10 cellular contexts compared by ENCODE assay signal in the genomic region with DNA sequence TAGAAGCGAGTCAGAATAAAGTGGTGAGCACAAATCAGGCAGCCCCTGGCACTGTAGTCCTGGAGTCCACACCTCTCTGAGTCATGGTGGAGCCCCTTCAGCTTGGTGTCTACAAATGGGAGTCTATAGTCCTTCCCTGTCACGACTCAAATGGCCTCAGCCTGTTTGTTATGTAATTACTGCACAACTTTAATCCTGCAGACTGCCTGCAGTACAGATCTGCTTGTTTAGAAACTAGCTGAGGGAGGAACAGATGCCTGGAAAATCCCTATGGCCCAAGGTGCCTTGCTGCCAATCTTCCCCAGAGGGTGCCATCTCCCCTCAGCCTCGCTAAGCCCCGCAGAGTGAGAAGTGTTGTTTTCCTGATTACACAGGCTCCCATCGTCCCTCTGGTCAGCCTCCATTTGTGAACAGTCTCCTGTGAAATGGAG. TPM values are rescaled to one million over a fixed set of nuclear protein-coding genes. Genes with fewer than 3 reads are reported as not detected.
DNase-seq lines count a peak whose midpoint lies in the region; ATAC-seq, FAIRE-seq and TF ChIP-seq lines count a peak whose summit lies in the region.
"Had no signal": no experiment of that assay in that cellular context is flagged by ENCODE, and none has a peak within 500 bp of the region (broad histone marks: within the 10 kb centered on the region; RNA-seq: fewer than 3 reads in every experiment).

No MANE protein-coding gene starts in this region.

- no peak overlapping the region for H3K4me3 ChIP-seq in AG04450 (ENCODE audit: low read depth, low read length)
- H3K4me3 ChIP-seq in HepG2 (replicated peaks in 1 of 3; ENCODE audit: insufficient read depth in 1 of 3, low read depth in 2 of 3, low read length in 3 of 3), result no peak overlapping the region
- H3K4me3 ChIP-seq in suprapubic skin, result no peak overlapping the region
- H3K4me3 ChIP-seq: BLaER1 had no signal

- no peak overlapping the region for H3K9ac ChIP-seq in HepG2 (ENCODE audit: insufficient read depth, low read depth, low read length)
- H3K9ac ChIP-seq: BLaER1 had no signal

- no peak for TF ChIP-seq RAD21 in HepG2 (CRISPR knock-in tag; IDR thresholded peaks at IDR 0.05)

- POLR2A ChIA-PET in AG04450 (lab: Yijun Ruan, JAX), result no interaction called here
- POLR2A ChIA-PET in activated naive CD8-positive, alpha-beta T cell treated with anti-CD3 and anti-CD28 coated beads, Interleukin-2, amount 10 ng/mL, durations not matched to agents 7 days and 5 days (lab: Charles Lee), result interaction anchor here (0.9 to 1.7 kb wide), 8 partner anchors 11 to 137 kb away, joined by 3 to 14 read pairs (median 4); partner anchors contain the start of gene FYCO1
- POLR2A ChIA-PET in HepG2 (lab: Yijun Ruan, JAX), result no interaction called here

- H3K27ac Mint-ChIP-seq in activated naive CD8-positive, alpha-beta T cell treated with anti-CD3 and anti-CD28 coated beads, Interleukin-2, amount 10 ng/mL, durations not matched to agents 7 days and 5 days, result peak overlapping the region; percentile 63

- no peak overlapping the region for H3K4me2 ChIP-seq in HepG2 (ENCODE audit: low read depth, low read length)
- H3K4me2 ChIP-seq: BLaER1 had no signal

- no peak overlapping the region for H3K4me3 Mint-ChIP-seq in activated naive CD8-positive, alpha-beta T cell treated with anti-CD3 and anti-CD28 coated beads, Interleukin-2, amount 10 ng/mL, durations not matched to agents 7 days and 5 days

- no peak for TF ChIP-seq EP300 in HepG2 (IDR thresholded peaks at IDR 0.05; ENCODE audit: low read depth in 2 of 2, low read length in 2 of 2)
- TF ChIP-seq EP300 in HepG2 (CRISPR knock-in tag; IDR thresholded peaks at IDR 0.05; ENCODE audit: borderline replicate concordance), result no peak
- no peak for TF ChIP-seq EP300 in suprapubic skin (IDR thresholded peaks at IDR 0.05)

- H3K27ac ChIP-seq in AG04450 (ENCODE audit: low read depth, low read length) (peak overlapping the region; percentile 11), HepG2 (ENCODE audit: extremely low read length, insufficient read depth, low read length) (no peak overlapping the region), suprapubic skin (no peak overlapping the region)
- H3K27ac ChIP-seq: BLaER1 had no signal

- peaks cover 54% of the 10 kb centered on the region for H3K36me3 Mint-ChIP-seq in activated naive CD8-positive, alpha-beta T cell treated with anti-CD3 and anti-CD28 coated beads, Interleukin-2, amount 10 ng/mL, durations not matched to agents 7 days and 5 days

- intact Hi-C loops in HepG2 (cut with micrococcal nuclease; ENCODE audit: unreplicated experiment), result no loop called here

- H3K9me3 Mint-ChIP-seq in activated naive CD8-positive, alpha-beta T cell treated with anti-CD3 and anti-CD28 coated beads, Interleukin-2, amount 10 ng/mL, durations not matched to agents 7 days and 5 days, result no peaks in the 10 kb centered on the region

- WGBS in HepG2 (ENCODE audit: low lambda C conversion rate), result 97% methylated on average over 3 of the region's 5 CpGs
- WGBS in suprapubic skin, result 40% methylated on average over 5 of the region's 5 CpGs

- no peak for DNase-seq in AG04450 (ENCODE audit: low read depth, low spot score)
- no peak for DNase-seq in activated naive CD8-positive, alpha-beta T cell treated with anti-CD3 and anti-CD28 coated beads, Interleukin-2, amount 10 ng/mL, durations not matched to agents 7 days and 5 days
- no peak for DNase-seq in HepG2 (ENCODE audit: low spot score)
- DNase-seq in GM19239 (ENCODE audit: insufficient read length, low spot score), result no peak
- DNase-seq in NCI-H2081 treated with DMSO at 0.1 percent for 48 hours (lab: John Stamatoyannopoulos, UW), result no peak
- DNase-seq in suprapubic skin (ENCODE audit: low spot score in 2 of 2), result no peak

- in situ Hi-C loops in HepG2 (cut with HindIII; ENCODE audit: extremely low pct_ligation_motif_present, low pct_unique_long_range_greater_than_20kb), result loop anchor here (5.0 kb wide), 1 partner anchor 138 kb away; no protein-coding TSS in a partner anchor

- no peaks in the 10 kb centered on the region for H4K20me1 ChIP-seq in HepG2 (ENCODE audit: insufficient read depth, low read length)

- peaks cover 8% of the 10 kb centered on the region for H3K9me3 ChIP-seq in AG04450 (ENCODE audit: control insufficient read depth, insufficient read depth, low read length)
- no peaks in the 10 kb centered on the region for H3K9me3 ChIP-seq in HepG2 (ENCODE audit: low read length)
- H3K9me3 ChIP-seq in suprapubic skin, result no peaks in the 10 kb centered on the region
- H3K9me3 ChIP-seq: BLaER1 had no signal

- H3K27me3 ChIP-seq in AG04450 (ENCODE audit: control insufficient read depth, insufficient read depth, low read length), result no peaks in the 10 kb centered on the region
- H3K27me3 ChIP-seq in HepG2 (ENCODE audit: control insufficient read depth in 1 of 2, insufficient read depth in 2 of 2, low read length in 2 of 2), result no peaks in the 10 kb centered on the region
- no peaks in the 10 kb centered on the region for H3K27me3 ChIP-seq in suprapubic skin
- H3K27me3 ChIP-seq: BLaER1 had no signal

- BruUV-seq in HepG2 (replicated peaks; lab: Mats Ljungman, UMichigan), result no TSS peak

- H3K4me1 ChIP-seq in HepG2 (ENCODE audit: insufficient read depth, low read length) (no peaks in the 10 kb centered on the region), suprapubic skin (peaks cover 5% of the 10 kb centered on the region)

- CTCF ChIA-PET in AG04450 (lab: Charles Lee) (interaction anchor here (1.0 to 13.5 kb wide), 27 partner anchors 9 to 488 kb away, joined by 3 to 420 read pairs (median 4); partner anchors contain the start of genes CCR1 and XCR1), HepG2 (lab: Yijun Ruan, JAX; ENCODE audit: low intra/inter-chr PET ratio, low total read pairs) (interaction anchor here (6.2 kb wide), 1 partner anchor 139 kb away, joined by 126 read pairs; no protein-coding TSS in a partner anchor)

- no peak for FAIRE-seq in HepG2 (lab: Jason Lieb, UNC)
- FAIRE-seq in GM19239 (lab: Jason Lieb, UNC), result no peak

- H3K4me1 Mint-ChIP-seq in activated naive CD8-positive, alpha-beta T cell treated with anti-CD3 and anti-CD28 coated beads, Interleukin-2, amount 10 ng/mL, durations not matched to agents 7 days and 5 days, result peaks cover 49% of the 10 kb centered on the region

- peaks cover 4 to 34% of the 10 kb centered on the region in 2 experiments for H3K36me3 ChIP-seq in HepG2 (replicated peaks in 1 of 2; ENCODE audit: control insufficient read depth in 1 of 2, insufficient read depth in 2 of 2, low read length in 2 of 2)
- H3K36me3 ChIP-seq in suprapubic skin, result peaks cover 43% of the 10 kb centered on the region

- ATAC-seq in HG02798 (IDR thresholded peaks at IDR 0.05; ENCODE audit: poor library complexity, unreplicated experiment) (peak; percentile 12), HepG2 (peak; percentile 53), HG03565 (IDR thresholded peaks at IDR 0.05; ENCODE audit: unreplicated experiment) (no peak)
- no peak for ATAC-seq in activated naive CD8-positive, alpha-beta T cell treated with anti-CD3 and anti-CD28 coated beads, Interleukin-2, amount 10 ng/mL, durations not matched to agents 7 days and 5 days (ENCODE audit: low read depth)

- no peak overlapping the region for H2AFZ ChIP-seq in HepG2 (ENCODE audit: low read length)

- no peaks in the 10 kb centered on the region for H3K79me2 ChIP-seq in HepG2 (ENCODE audit: insufficient read depth, low read length)

- TF ChIP-seq CTCF in AG04450 (IDR thresholded peaks at IDR 0.05; ENCODE audit: low read depth, low read length), result no peak
- no peak for TF ChIP-seq CTCF in HepG2 (CRISPR knock-in tag; IDR thresholded peaks at IDR 0.05)
- no peak for TF ChIP-seq CTCF in suprapubic skin (IDR thresholded peaks at IDR 0.05)

- H3K27me3 Mint-ChIP-seq in activated naive CD8-positive, alpha-beta T cell treated with anti-CD3 and anti-CD28 coated beads, Interleukin-2, amount 10 ng/mL, durations not matched to agents 7 days and 5 days, result no peaks in the 10 kb centered on the region

- TF ChIP-seq POLR2A in HepG2 (IDR thresholded peaks at IDR 0.05; ENCODE audit: insufficient read depth in 1 of 2, low read depth in 2 of 2, low read length in 2 of 2), result no peak
- no peak for TF ChIP-seq POLR2A in suprapubic skin (IDR thresholded peaks at IDR 0.05)

RNA-seq across cellular contexts. Expression of gene CXCR6, which starts 3.9 kb away (rescaled TPM):
- polyA plus RNA-seq in AG04450 (2011; rRNA removed) (not detected in 2 replicates), HepG2 (2011; rRNA removed) (not detected in 2 replicates)
- not detected in 2 replicates for polyA minus RNA-seq in AG04450 (2011; rRNA and poly(A)+ RNA removed)
- 10 to 100 TPM; 12.4 to 13.5 TPM for total RNA-seq in activated naive CD8-positive, alpha-beta T cell treated with anti-CD3 and anti-CD28 coated beads, Interleukin-2, amount 10 ng/mL, durations not matched to agents 7 days and 5 days
- total RNA-seq in HepG2 (2016; rRNA removed; fragmentation: Illumina TruSeq; extraction: Trizol) (not detected in 2 replicates), suprapubic skin (under 1 TPM in 2 of 4 donors, not detected in 2; 0.23 to 0.59 TPM)
- total RNA-seq in HepG2 (2016; cell fraction: cytosol; rRNA removed; fragmentation: Illumina TruSeq; extraction: Trizol; ENCODE audit: low read depth), result not detected in 2 replicates
- not detected in 2 replicates for total RNA-seq in HepG2 (2016; cell fraction: insoluble cytoplasmic fraction; rRNA removed; fragmentation: Illumina TruSeq; extraction: Trizol)
- total RNA-seq in HepG2 (2016; cell fraction: membrane; rRNA removed; fragmentation: Illumina TruSeq; extraction: Trizol), result not detected in 2 replicates
- not detected in 2 replicates for total RNA-seq in HepG2 (2016; cell fraction: nucleus; rRNA removed; fragmentation: Illumina TruSeq; extraction: Trizol)
- polyA plus RNA-seq in HepG2 (2011; cell fraction: cytosol; rRNA removed), result not detected in 2 replicates
- not detected in 2 replicates for polyA plus RNA-seq in HepG2 (2011; cell fraction: nucleus; rRNA removed)
- polyA plus RNA-seq in HepG2 (2012), result 0.07 and 0.17 TPM in 2 replicates
- not detected in 2 replicates for polyA plus RNA-seq in HepG2 (2016; cell fraction: cytosol; fragmentation: Illumina TruSeq; extraction: Trizol; ENCODE audit: low read depth)
- polyA plus RNA-seq in HepG2 (2016; cell fraction: insoluble cytoplasmic fraction; fragmentation: Illumina TruSeq; extraction: Trizol; ENCODE audit: low read depth), result not detected in 2 replicates
- not detected in 2 replicates for polyA plus RNA-seq in HepG2 (2016; cell fraction: membrane; fragmentation: Illumina TruSeq; extraction: Trizol; ENCODE audit: low read depth)
- not detected in 2 replicates for polyA plus RNA-seq in HepG2 (2016; cell fraction: nucleus; fragmentation: Illumina TruSeq; extraction: Trizol; ENCODE audit: insufficient read depth, low read depth)
- polyA minus RNA-seq in HepG2 (2011; rRNA and poly(A)+ RNA removed; ENCODE audit: low replicate concordance), result not detected in 2 replicates
- not detected in 2 replicates for polyA minus RNA-seq in HepG2 (2011; cell fraction: cytosol; rRNA and poly(A)+ RNA removed)
- polyA minus RNA-seq in HepG2 (2011; cell fraction: nucleus; rRNA and poly(A)+ RNA removed), result not detected in 2 replicates
- polyA plus RNA-seq: keratinocyte had no signal

RNA-seq across cellular contexts. Expression of gene CCR9, which starts 53.0 kb away (rescaled TPM):
- not detected in 2 replicates for polyA plus RNA-seq in AG04450 (2011; rRNA removed)
- polyA minus RNA-seq in AG04450 (2011; rRNA and poly(A)+ RNA removed), result not detected in 2 replicates
- total RNA-seq in activated naive CD8-positive, alpha-beta T cell treated with anti-CD3 and anti-CD28 coated beads, Interleukin-2, amount 10 ng/mL, durations not matched to agents 7 days and 5 days, result 10 to 100 TPM; 19.4 to 21.6 TPM
- total RNA-seq in HepG2 (2016; rRNA removed; fragmentation: Illumina TruSeq; extraction: Trizol), result not detected in 2 replicates
- not detected in 2 replicates for total RNA-seq in HepG2 (2016; cell fraction: cytosol; rRNA removed; fragmentation: Illumina TruSeq; extraction: Trizol; ENCODE audit: low read depth)
- not detected in 2 replicates for total RNA-seq in HepG2 (2016; cell fraction: insoluble cytoplasmic fraction; rRNA removed; fragmentation: Illumina TruSeq; extraction: Trizol)
- total RNA-seq in HepG2 (2016; cell fraction: membrane; rRNA removed; fragmentation: Illumina TruSeq; extraction: Trizol), result not detected in 2 replicates
- not detected in 2 replicates for total RNA-seq in HepG2 (2016; cell fraction: nucleus; rRNA removed; fragmentation: Illumina TruSeq; extraction: Trizol)
- polyA plus RNA-seq in HepG2 (2011; rRNA removed), result not detected in 2 replicates
- not detected in 2 replicates for polyA plus RNA-seq in HepG2 (2011; cell fraction: cytosol; rRNA removed)
- polyA plus RNA-seq in HepG2 (2011; cell fraction: nucleus; rRNA removed), result not detected in 2 replicates
- polyA plus RNA-seq in HepG2 (2012), result not detected in 2 replicates
- polyA plus RNA-seq in HepG2 (2016; cell fraction: cytosol; fragmentation: Illumina TruSeq; extraction: Trizol; ENCODE audit: low read depth), result not detected in 2 replicates
- polyA plus RNA-seq in HepG2 (2016; cell fraction: insoluble cytoplasmic fraction; fragmentation: Illumina TruSeq; extraction: Trizol; ENCODE audit: low read depth), result not detected in 2 replicates
- polyA plus RNA-seq in HepG2 (2016; cell fraction: membrane; fragmentation: Illumina TruSeq; extraction: Trizol; ENCODE audit: low read depth), result not detected in 2 replicates
- polyA plus RNA-seq in HepG2 (2016; cell fraction: nucleus; fragmentation: Illumina TruSeq; extraction: Trizol; ENCODE audit: insufficient read depth, low read depth), result not detected in 2 replicates
- polyA minus RNA-seq in HepG2 (2011; rRNA and poly(A)+ RNA removed; ENCODE audit: low replicate concordance), result not detected in 2 replicates
- not detected in 2 replicates for polyA minus RNA-seq in HepG2 (2011; cell fraction: cytosol; rRNA and poly(A)+ RNA removed)
- not detected in 2 replicates for polyA minus RNA-seq in HepG2 (2011; cell fraction: nucleus; rRNA and poly(A)+ RNA removed)
- total RNA-seq in suprapubic skin, result not detected
- polyA plus RNA-seq: keratinocyte had no signal

RNA-seq across cellular contexts. Expression of gene FYCO1, which starts 56.3 kb away (rescaled TPM):
- polyA plus RNA-seq in AG04450 (2011; rRNA removed), result 14.3 and 17.9 TPM in 2 replicates
- 27.2 and 38.6 TPM in 2 replicates for polyA minus RNA-seq in AG04450 (2011; rRNA and poly(A)+ RNA removed)
- 10 to 100 TPM; 37.9 to 39.1 TPM for total RNA-seq in activated naive CD8-positive, alpha-beta T cell treated with anti-CD3 and anti-CD28 coated beads, Interleukin-2, amount 10 ng/mL, durations not matched to agents 7 days and 5 days
- 2.7 and 4.9 TPM in 2 replicates for total RNA-seq in HepG2 (2016; rRNA removed; fragmentation: Illumina TruSeq; extraction: Trizol)
- total RNA-seq in HepG2 (2016; cell fraction: cytosol; rRNA removed; fragmentation: Illumina TruSeq; extraction: Trizol; ENCODE audit: low read depth), result 0.44 and 0.51 TPM in 2 replicates
- total RNA-seq in HepG2 (2016; cell fraction: insoluble cytoplasmic fraction; rRNA removed; fragmentation: Illumina TruSeq; extraction: Trizol), result 2.3 and 4.4 TPM in 2 replicates
- total RNA-seq in HepG2 (2016; cell fraction: membrane; rRNA removed; fragmentation: Illumina TruSeq; extraction: Trizol), result 1.7 and 1.8 TPM in 2 replicates
- total RNA-seq in HepG2 (2016; cell fraction: nucleus; rRNA removed; fragmentation: Illumina TruSeq; extraction: Trizol), result 6.1 and 6.5 TPM in 2 replicates
- polyA plus RNA-seq in HepG2 (2011; rRNA removed), result 4.2 and 6.0 TPM in 2 replicates
- 2.8 and 3.3 TPM in 2 replicates for polyA plus RNA-seq in HepG2 (2011; cell fraction: cytosol; rRNA removed)
- 7.9 and 8.8 TPM in 2 replicates for polyA plus RNA-seq in HepG2 (2011; cell fraction: nucleus; rRNA removed)
- polyA plus RNA-seq in HepG2 (2012), result 4.1 and 4.9 TPM in 2 replicates
- 0.37 and 0.40 TPM in 2 replicates for polyA plus RNA-seq in HepG2 (2016; cell fraction: cytosol; fragmentation: Illumina TruSeq; extraction: Trizol; ENCODE audit: low read depth)
- 4.1 and 5.1 TPM in 2 replicates for polyA plus RNA-seq in HepG2 (2016; cell fraction: insoluble cytoplasmic fraction; fragmentation: Illumina TruSeq; extraction: Trizol; ENCODE audit: low read depth)
- polyA plus RNA-seq in HepG2 (2016; cell fraction: membrane; fragmentation: Illumina TruSeq; extraction: Trizol; ENCODE audit: low read depth), result 0.71 and 0.74 TPM in 2 replicates
- polyA plus RNA-seq in HepG2 (2016; cell fraction: nucleus; fragmentation: Illumina TruSeq; extraction: Trizol; ENCODE audit: insufficient read depth, low read depth), result 7.0 and 7.3 TPM in 2 replicates
- polyA minus RNA-seq in HepG2 (2011; rRNA and poly(A)+ RNA removed; ENCODE audit: low replicate concordance), result 15.1 and 17.0 TPM in 2 replicates
- 3.4 and 4.2 TPM in 2 replicates for polyA minus RNA-seq in HepG2 (2011; cell fraction: cytosol; rRNA and poly(A)+ RNA removed)
- 10.8 and 19.3 TPM in 2 replicates for polyA minus RNA-seq in HepG2 (2011; cell fraction: nucleus; rRNA and poly(A)+ RNA removed)
- 10 to 100 TPM; 45.3 to 64.5 (median 53.7) TPM for total RNA-seq in suprapubic skin

Comparison
In these comparisons a context has a peak if more than half of its experiments do, and no peak if none do; other contexts are left out.
1. ATAC-seq: peak in HG02798 (single experiment) and HepG2 (single experiment); none in activated naive CD8-positive, alpha-beta T cell treated with anti-CD3 and anti-CD28 coated beads, Interleukin-2, amount 10 ng/mL, durations not matched to agents 7 days and 5 days (single experiment) and HG03565 (single experiment).
2. RNA of gene CXCR6, which starts 3.9 kb away (total RNA-seq): 12.4 to 13.5 TPM in activated naive CD8-positive, alpha-beta T cell treated with anti-CD3 and anti-CD28 coated beads, Interleukin-2, amount 10 ng/mL, durations not matched to agents 7 days and 5 days; 0.23 to 0.59 TPM in suprapubic skin and not detected in HepG2; every median in the first group is over 4 times any median in the second.
3. RNA of gene CCR9, which starts 53.0 kb away (total RNA-seq): 19.4 to 21.6 TPM in activated naive CD8-positive, alpha-beta T cell treated with anti-CD3 and anti-CD28 coated beads, Interleukin-2, amount 10 ng/mL, durations not matched to agents 7 days and 5 days; not detected in HepG2 and not detected in suprapubic skin; every median in the first group is over 10 times any median in the second.
4. RNA of gene FYCO1, which starts 56.3 kb away (total RNA-seq): 45.3 to 64.5 TPM in suprapubic skin and 37.9 to 39.1 TPM in activated naive CD8-positive, alpha-beta T cell treated with anti-CD3 and anti-CD28 coated beads, Interleukin-2, amount 10 ng/mL, durations not matched to agents 7 days and 5 days; 0.44 to 6.5 TPM in HepG2; every median in the first group is over 4 times any median in the second.